1 cellular context compared by ENCODE assay signal in genomic region chr17:67531291-67531690, GRCh38.
TF ChIP-seq lines count a peak whose summit lies in the region.

No MANE protein-coding gene starts in this region.

TF ChIP-seq in GM23338, 12 proteins besides CTCF, POLR2A, EP300 and RAD21 (continued from another document):
- TF ChIP-seq, protein P1, sequence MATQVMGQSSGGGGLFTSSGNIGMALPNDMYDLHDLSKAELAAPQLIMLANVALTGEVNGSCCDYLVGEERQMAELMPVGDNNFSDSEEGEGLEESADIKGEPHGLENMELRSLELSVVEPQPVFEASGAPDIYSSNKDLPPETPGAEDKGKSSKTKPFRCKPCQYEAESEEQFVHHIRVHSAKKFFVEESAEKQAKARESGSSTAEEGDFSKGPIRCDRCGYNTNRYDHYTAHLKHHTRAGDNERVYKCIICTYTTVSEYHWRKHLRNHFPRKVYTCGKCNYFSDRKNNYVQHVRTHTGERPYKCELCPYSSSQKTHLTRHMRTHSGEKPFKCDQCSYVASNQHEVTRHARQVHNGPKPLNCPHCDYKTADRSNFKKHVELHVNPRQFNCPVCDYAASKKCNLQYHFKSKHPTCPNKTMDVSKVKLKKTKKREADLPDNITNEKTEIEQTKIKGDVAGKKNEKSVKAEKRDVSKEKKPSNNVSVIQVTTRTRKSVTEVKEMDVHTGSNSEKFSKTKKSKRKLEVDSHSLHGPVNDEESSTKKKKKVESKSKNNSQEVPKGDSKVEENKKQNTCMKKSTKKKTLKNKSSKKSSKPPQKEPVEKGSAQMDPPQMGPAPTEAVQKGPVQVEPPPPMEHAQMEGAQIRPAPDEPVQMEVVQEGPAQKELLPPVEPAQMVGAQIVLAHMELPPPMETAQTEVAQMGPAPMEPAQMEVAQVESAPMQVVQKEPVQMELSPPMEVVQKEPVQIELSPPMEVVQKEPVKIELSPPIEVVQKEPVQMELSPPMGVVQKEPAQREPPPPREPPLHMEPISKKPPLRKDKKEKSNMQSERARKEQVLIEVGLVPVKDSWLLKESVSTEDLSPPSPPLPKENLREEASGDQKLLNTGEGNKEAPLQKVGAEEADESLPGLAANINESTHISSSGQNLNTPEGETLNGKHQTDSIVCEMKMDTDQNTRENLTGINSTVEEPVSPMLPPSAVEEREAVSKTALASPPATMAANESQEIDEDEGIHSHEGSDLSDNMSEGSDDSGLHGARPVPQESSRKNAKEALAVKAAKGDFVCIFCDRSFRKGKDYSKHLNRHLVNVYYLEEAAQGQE (IDR thresholded peaks at IDR 0.05; ENCODE audit: unreplicated experiment): no peak
